2 cellular contexts compared by ENCODE assay signal in genomic region chr22:38981005-38981658, GRCh38.
A peak's percentile ranks its signal among the peaks of the same experiment; 100 is the strongest.
TF ChIP-seq lines count a peak whose summit lies in the region.

No MANE protein-coding gene starts in this region.

TF ChIP-seq in GM23338, 12 proteins besides CTCF, POLR2A, EP300 and RAD21:
- TF ChIP-seq JUNB (IDR thresholded peaks at IDR 0.05; ENCODE audit: unreplicated experiment), result no peak
- no peak for TF ChIP-seq POLR2AphosphoS5 (IDR thresholded peaks at IDR 0.05; ENCODE audit: low read depth)
- no peak for TF ChIP-seq EZH2 (IDR thresholded peaks at IDR 0.05; ENCODE audit: low read depth, unreplicated experiment)
- TF ChIP-seq CREB1 (CRISPR knock-in tag; IDR thresholded peaks at IDR 0.05; ENCODE audit: low read depth), result no peak
- no peak for TF ChIP-seq EZH2phosphoT487 (IDR thresholded peaks at IDR 0.05; ENCODE audit: unreplicated experiment)
- no peak for TF ChIP-seq ZNF462 (CRISPR knock-in tag; IDR thresholded peaks at IDR 0.05)
- no peak for TF ChIP-seq ZNF331 (CRISPR knock-in tag; IDR thresholded peaks at IDR 0.05; ENCODE audit: low read depth)
- no peak for TF ChIP-seq ZNF114 (CRISPR knock-in tag; IDR thresholded peaks at IDR 0.05)
- no peak for TF ChIP-seq ETS1 (IDR thresholded peaks at IDR 0.05)
- TF ChIP-seq STAT1 (IDR thresholded peaks at IDR 0.05; ENCODE audit: unreplicated experiment), result no peak
- no peak for TF ChIP-seq REST (IDR thresholded peaks at IDR 0.05; ENCODE audit: unreplicated experiment)
- no peak for TF ChIP-seq NANOG (IDR thresholded peaks at IDR 0.05; ENCODE audit: borderline replicate concordance)

TF ChIP-seq in K562, 482 proteins besides CTCF, POLR2A, EP300 and RAD21:
- no peak for TF ChIP-seq IRF1 (CRISPR knock-in tag; IDR thresholded peaks at IDR 0.05; ENCODE audit: borderline replicate concordance)
- TF ChIP-seq CREM (IDR thresholded peaks at IDR 0.05; ENCODE audit: low read depth), result 0 out of 2 replicates have a peak, but pooled peaks have one; percentile 14
- TF ChIP-seq TAF1 (IDR thresholded peaks at IDR 0.05; ENCODE audit: control insufficient read depth, extremely low read depth, insufficient read depth, low read length, severe bottlenecking), result peak; percentile 27
- TF ChIP-seq DLX4 (CRISPR knock-in tag; IDR thresholded peaks at IDR 0.05), result no peak
- peak; percentile 66; the same call in 1 of the 2 replicates for TF ChIP-seq ZBTB7A (IDR thresholded peaks at IDR 0.05; ENCODE audit: borderline replicate concordance, control insufficient read depth, low read depth, low read length)
- TF ChIP-seq MAFK (IDR thresholded peaks at IDR 0.05; ENCODE audit: low read length), result no peak
- TF ChIP-seq ZEB2 (IDR thresholded peaks at IDR 0.05), result no peak
- TF ChIP-seq EGR1 (conservative IDR thresholded peaks at IDR 0.05), result peak; percentile 96
- no peak for TF ChIP-seq USF1 (CRISPR knock-in tag; IDR thresholded peaks at IDR 0.05)
- no peak for TF ChIP-seq KAT7 (CRISPR knock-in tag; IDR thresholded peaks at IDR 0.05; ENCODE audit: borderline replicate concordance)
- no peak for TF ChIP-seq ZC3H4 (CRISPR knock-in tag; IDR thresholded peaks at IDR 0.05; ENCODE audit: borderline replicate concordance)
- TF ChIP-seq ZNF384 (IDR thresholded peaks at IDR 0.05; ENCODE audit: low read depth, low read length), result peak; percentile 67; the same call in 1 of the 2 replicates
- no peak for TF ChIP-seq PRDM10 (IDR thresholded peaks at IDR 0.05; ENCODE audit: partially characterized antibody)
- no peak for TF ChIP-seq STAT6 (CRISPR knock-in tag; IDR thresholded peaks at IDR 0.05)
- no peak for TF ChIP-seq ZNF609 (CRISPR knock-in tag; IDR thresholded peaks at IDR 0.05; ENCODE audit: borderline replicate concordance)
- TF ChIP-seq MLLT1 (IDR thresholded peaks at IDR 0.05), result no peak
- no peak for TF ChIP-seq ZNF696 (CRISPR knock-in tag; conservative IDR thresholded peaks at IDR 0.05)
- no peak for TF ChIP-seq BHLHE40 (IDR thresholded peaks at IDR 0.05; ENCODE audit: low read length)
